Comparison of ENCODE assay signal across 15 cellular contexts in genomic region chr17:20276430-20276829, GRCh38.
DNase-seq lines count a peak whose midpoint lies in the region; ATAC-seq and TF ChIP-seq lines count a peak whose summit lies in the region.
"Had no signal": no experiment of that assay in that cellular context is flagged by ENCODE, and none has a peak within 500 bp of the region (broad histone marks: within the 10 kb centered on the region; RNA-seq: fewer than 3 reads in every experiment).

No MANE protein-coding gene starts in this region.

- H3K27me3 ChIP-seq in cardiac muscle cell (no peaks in the 10 kb centered on the region), heart right ventricle (no peaks in the 10 kb centered on the region), thymus (ENCODE audit: control insufficient read depth, insufficient read depth) (no peaks in the 10 kb centered on the region), brain microvascular endothelial cell (replicated peaks) (no peaks in the 10 kb centered on the region)
- H3K27me3 ChIP-seq: ovary, upper lobe of right lung had no signal

- no peaks in the 10 kb centered on the region for H3K9me3 ChIP-seq in cardiac muscle cell (ENCODE audit: low read depth)
- H3K9me3 ChIP-seq in heart right ventricle: peaks cover 0 to 6% (median 0%) of the 10 kb centered on the region in 11 donors
- H3K9me3 ChIP-seq in thymus (ENCODE audit: control insufficient read depth): no peaks in the 10 kb centered on the region
- H3K9me3 ChIP-seq: ovary, upper lobe of right lung had no signal

- H3K4me3 Mint-ChIP-seq in T-helper 2 cell treated with Interferon-gamma antibody and Interleukin-4, amounts not matched to agents 5 μg/mL and 100 μg/mL, for 36 hours: peak overlapping the region; percentile 57
- no peak overlapping the region for H3K4me3 Mint-ChIP-seq in central memory CD8-positive, alpha-beta T cell
- H3K4me3 Mint-ChIP-seq: stimulated activated memory B cell treated with anti-CD40 and anti-IgM and Interleukin-4, amounts not matched to agents 10 μg/mL and 1 μg/mL and 100 μg/mL, for 72 hours had no signal

- H3K4me3 ChIP-seq in cardiac muscle cell (no peak overlapping the region), heart right ventricle (no peak overlapping the region), thymus (ENCODE audit: low read length) (no peak overlapping the region), brain microvascular endothelial cell (ENCODE audit: low read depth, low read length) (no peak overlapping the region)
- H3K4me3 ChIP-seq: ovary, upper lobe of right lung had no signal

- peak overlapping the region; percentile 59 for H3K27ac ChIP-seq in cardiac muscle cell
- H3K27ac ChIP-seq in heart right ventricle: no peak overlapping the region
- H3K27ac ChIP-seq in thymus (ENCODE audit: low read depth): peak overlapping the region; percentile 72
- H3K27ac ChIP-seq in brain microvascular endothelial cell: no peak overlapping the region
- H3K27ac ChIP-seq: ovary, upper lobe of right lung had no signal

- DNase-seq in cardiac muscle cell (ENCODE audit: low read depth in 1 of 2, low spot score in 1 of 2) (no peak), heart right ventricle (no peak), GM10248 (ENCODE audit: extremely low spot score) (no peak), iPS-NIHi7 (ENCODE audit: extremely low spot score) (no peak), brain microvascular endothelial cell (no peak)
- DNase-seq in T-helper 2 cell treated with Interferon-gamma antibody and Interleukin-4, amounts not matched to agents 5 μg/mL and 100 μg/mL, for 36 hours (ENCODE audit: low spot score): no peak
- DNase-seq in central memory CD8-positive, alpha-beta T cell (ENCODE audit: low spot score in 2 of 2): no peak
- DNase-seq: AML-193, NCI-H2029, ovary, upper lobe of right lung had no signal

- POLR2A ChIA-PET in GM10248 (lab: Yijun Ruan, JAX): no interaction called here

- no peaks in the 10 kb centered on the region for H3K9me3 Mint-ChIP-seq in T-helper 2 cell treated with Interferon-gamma antibody and Interleukin-4, amounts not matched to agents 5 μg/mL and 100 μg/mL, for 36 hours
- no peaks in the 10 kb centered on the region for H3K9me3 Mint-ChIP-seq in central memory CD8-positive, alpha-beta T cell
- H3K9me3 Mint-ChIP-seq: activated T-helper 2 cell treated with anti-CD3 and anti-CD28 coated beads, Interferon-gamma antibody, Interleukin-2, Interleukin-4, amounts not matched to agents 10 μg/mL and 5 μg/mL and 100 μg/mL, durations not matched to agents 14 hours and 24 hours and 36 hours; stimulated activated memory B cell treated with anti-CD40 and anti-IgM and Interleukin-4, amounts not matched to agents 10 μg/mL and 1 μg/mL and 100 μg/mL, for 72 hours had no signal

- TF ChIP-seq CTCF in cardiac muscle cell (IDR thresholded peaks at IDR 0.05; ENCODE audit: low read depth, low read length) (no peak), heart right ventricle (IDR thresholded peaks at IDR 0.05) (no peak), GM10248 (IDR thresholded peaks at IDR 0.05; ENCODE audit: control extremely low read depth, extremely low read depth, low read depth, missing control alignments) (no peak), brain microvascular endothelial cell (IDR thresholded peaks at IDR 0.05; ENCODE audit: low read depth, low read length, missing control alignments) (no peak)

- H3K4me1 ChIP-seq in cardiac muscle cell (ENCODE audit: low read depth): peaks cover 18% of the 10 kb centered on the region
- H3K4me1 ChIP-seq in heart right ventricle: peaks cover 0 to 30% (median 0%) of the 10 kb centered on the region in 9 donors
- H3K4me1 ChIP-seq in thymus (ENCODE audit: control insufficient read depth, insufficient read depth, low read length): peaks cover 9% of the 10 kb centered on the region
- H3K4me1 ChIP-seq: upper lobe of right lung had no signal

- CTCF ChIA-PET in GM10248 (lab: Yijun Ruan, JAX): interaction anchor here (1.6 to 1.8 kb wide), 3 partner anchors 28 to 154 kb away, joined by 6 to 8 read pairs (median 7); no protein-coding TSS in a partner anchor

- H3K27ac Mint-ChIP-seq in T-helper 2 cell treated with Interferon-gamma antibody and Interleukin-4, amounts not matched to agents 5 μg/mL and 100 μg/mL, for 36 hours: peak overlapping the region; percentile 76
- H3K27ac Mint-ChIP-seq in central memory CD8-positive, alpha-beta T cell (ENCODE audit: low read depth): peak overlapping the region; percentile 36
- H3K27ac Mint-ChIP-seq: stimulated activated memory B cell treated with anti-CD40 and anti-IgM and Interleukin-4, amounts not matched to agents 10 μg/mL and 1 μg/mL and 100 μg/mL, for 72 hours had no signal

- peaks cover 4% of the 10 kb centered on the region for H3K36me3 Mint-ChIP-seq in T-helper 2 cell treated with Interferon-gamma antibody and Interleukin-4, amounts not matched to agents 5 μg/mL and 100 μg/mL, for 36 hours (ENCODE audit: low read depth)
- peaks cover 6% of the 10 kb centered on the region for H3K36me3 Mint-ChIP-seq in central memory CD8-positive, alpha-beta T cell (ENCODE audit: insufficient read depth)

- ATAC-seq in heart right ventricle: no peak
- ATAC-seq in central memory CD8-positive, alpha-beta T cell (replicated peaks; ENCODE audit: extremely low read depth, poor library complexity, severe bottlenecking): no peak
- ATAC-seq: sciatic nerve; stimulated activated memory B cell treated with anti-CD40 and anti-IgM and Interleukin-4, amounts not matched to agents 10 μg/mL and 1 μg/mL and 100 μg/mL, for 72 hours; upper lobe of right lung had no signal

- peaks cover 66% of the 10 kb centered on the region for H3K4me1 Mint-ChIP-seq in T-helper 2 cell treated with Interferon-gamma antibody and Interleukin-4, amounts not matched to agents 5 μg/mL and 100 μg/mL, for 36 hours (ENCODE audit: low read depth)
- peaks cover 22% of the 10 kb centered on the region for H3K4me1 Mint-ChIP-seq in central memory CD8-positive, alpha-beta T cell

- in situ Hi-C loops in brain microvascular endothelial cell (cut with HindIII; ENCODE audit: low pct_ligation_motif_present, low sequenced_read_pairs): no loop called here

- intact Hi-C loops in heart right ventricle (cut with DNase I): no loop called here

- 68 to 74% methylated on average over 2 of the region's 2 CpGs for WGBS in heart right ventricle, 2 donors
- whole genome bisulfite sequencing in thymus: 24% methylated on average over 2 of the region's 2 CpGs

- H3K27me3 Mint-ChIP-seq in T-helper 2 cell treated with Interferon-gamma antibody and Interleukin-4, amounts not matched to agents 5 μg/mL and 100 μg/mL, for 36 hours (ENCODE audit: low read depth): no peaks in the 10 kb centered on the region
- no peaks in the 10 kb centered on the region for H3K27me3 Mint-ChIP-seq in central memory CD8-positive, alpha-beta T cell
- H3K27me3 Mint-ChIP-seq: stimulated activated memory B cell treated with anti-CD40 and anti-IgM and Interleukin-4, amounts not matched to agents 10 μg/mL and 1 μg/mL and 100 μg/mL, for 72 hours had no signal

- no peaks in the 10 kb centered on the region for H3K36me3 ChIP-seq in cardiac muscle cell
- peaks cover 0 to 7% (median 0%) of the 10 kb centered on the region in 9 donors for H3K36me3 ChIP-seq in heart right ventricle
- H3K36me3 ChIP-seq in thymus (ENCODE audit: control insufficient read depth, insufficient read depth): no peaks in the 10 kb centered on the region
- H3K36me3 ChIP-seq in brain microvascular endothelial cell (replicated peaks): no peaks in the 10 kb centered on the region
- H3K36me3 ChIP-seq: ovary, upper lobe of right lung had no signal

Comparison
In these comparisons a context has a peak if more than half of its experiments do, and no peak if none do; other contexts are left out.
1. H3K27ac ChIP-seq: peak in cardiac muscle cell (single experiment) and thymus (single experiment); none in heart right ventricle (0 of 10) and brain microvascular endothelial cell (single experiment).